ENCODE assay signal across 9 cellular contexts in the genomic region with DNA sequence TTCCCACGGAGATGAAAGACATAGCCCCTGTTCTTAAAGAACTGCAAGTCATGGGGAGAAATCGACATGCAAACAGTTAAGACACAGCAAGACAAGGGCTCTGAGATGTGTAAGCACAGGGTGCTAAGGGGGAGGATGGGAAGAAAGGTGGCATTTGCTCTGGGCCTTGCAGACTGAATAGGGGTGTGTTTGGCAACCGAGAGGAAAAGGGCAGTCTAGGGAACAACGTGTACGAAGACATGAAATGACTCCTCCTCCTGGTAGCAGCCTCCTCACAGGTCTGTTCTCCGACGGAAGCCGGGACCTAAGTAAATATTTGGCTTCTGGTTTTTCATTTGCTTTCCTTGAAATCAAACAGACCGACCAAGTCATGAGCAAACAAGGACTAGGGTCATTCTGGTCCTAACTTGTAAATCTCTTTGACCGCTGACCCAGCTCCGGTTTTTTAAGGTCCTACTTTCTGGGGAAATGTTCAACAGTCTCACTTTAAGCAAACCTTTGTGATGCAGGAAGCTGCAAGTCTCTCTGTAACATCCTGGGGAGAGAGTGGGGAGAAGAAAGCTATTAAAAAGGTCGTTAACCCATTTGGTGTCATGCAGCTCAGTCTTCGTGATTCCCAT. TPM values are rescaled to one million over a fixed set of nuclear protein-coding genes. Genes with fewer than 3 reads are reported as not detected.
DNase-seq lines count a peak whose midpoint lies in the region; ATAC-seq and TF ChIP-seq lines count a peak whose summit lies in the region.
"Had no signal": no experiment of that assay in that cellular context is flagged by ENCODE, and none has a peak within 500 bp of the region (broad histone marks: within the 10 kb centered on the region; RNA-seq: fewer than 3 reads in every experiment).

No MANE protein-coding gene starts in this region.

- H3K4me1 Mint-ChIP-seq in HFFc6 (ENCODE audit: low read depth): peaks cover 55% of the 10 kb centered on the region

- H3K36me3 ChIP-seq in RWPE2 (ENCODE audit: low read depth) (peaks cover 36% of the 10 kb centered on the region), gastrocnemius medialis (peaks cover 3 to 34% of the 10 kb centered on the region in 2 donors)

- in situ Hi-C loops in gastrocnemius medialis (cut with MboI; ENCODE audit: low sequenced_read_pairs in 4 of 4): no loop called here

- no peak overlapping the region for H3K4me3 ChIP-seq in RWPE2 (ENCODE audit: severe bottlenecking)
- H3K4me3 ChIP-seq in epithelial cell of proximal tubule (ENCODE audit: low read depth, low read length): no peak overlapping the region
- H3K4me3 ChIP-seq in gastrocnemius medialis: no peak overlapping the region

- intact Hi-C loops in gastrocnemius medialis (cut with DNase I; ENCODE audit: low total_unique reads): no loop called here

- H3K4me3 Mint-ChIP-seq in HFFc6: no peak overlapping the region

- H3K9me3 ChIP-seq in RWPE2 (ENCODE audit: severe bottlenecking): no peaks in the 10 kb centered on the region
- H3K9me3 ChIP-seq in gastrocnemius medialis: no peaks in the 10 kb centered on the region

- no peaks in the 10 kb centered on the region for H3K9me3 Mint-ChIP-seq in HFFc6

- H3K36me3 Mint-ChIP-seq in HFFc6 (ENCODE audit: low read depth): peaks cover 34% of the 10 kb centered on the region

- peak overlapping the region; percentile 25; the same call in 1 of the 2 replicates for H3K27ac Mint-ChIP-seq in HFFc6

- no peaks in the 10 kb centered on the region for H3K27me3 ChIP-seq in RWPE2 (ENCODE audit: insufficient read depth, poor library complexity, severe bottlenecking)
- H3K27me3 ChIP-seq in gastrocnemius medialis: no peaks in the 10 kb centered on the region

- ATAC-seq in RWPE2 (ENCODE audit: low read depth) (peak; percentile 48), gastrocnemius medialis (peak in 1 of 2 donors; percentile 19)

- peak overlapping the region; percentile 19 for H3K27ac ChIP-seq in RWPE2 (ENCODE audit: poor library complexity, severe bottlenecking)
- H3K27ac ChIP-seq in gastrocnemius medialis: peak overlapping the region; percentile 21 to 46 (median 40)

- H3K4me1 ChIP-seq in RWPE2 (ENCODE audit: insufficient read depth, poor library complexity, severe bottlenecking) (peaks cover 4% of the 10 kb centered on the region), gastrocnemius medialis (peaks cover 0 to 9% of the 10 kb centered on the region in 2 donors)

- TF ChIP-seq POLR2A in gastrocnemius medialis (IDR thresholded peaks at IDR 0.05): no peak

- TF ChIP-seq CTCF in HFFc6 (IDR thresholded peaks at IDR 0.05) (no peak), RWPE2 (IDR thresholded peaks at IDR 0.05; ENCODE audit: poor library complexity, severe bottlenecking) (no peak), epithelial cell of proximal tubule (conservative IDR thresholded peaks at IDR 0.05; ENCODE audit: low read depth, low read length) (peak; percentile 1), gastrocnemius medialis (IDR thresholded peaks at IDR 0.05 in 4 of 5, conservative IDR thresholded peaks at IDR 0.05 in 1 of 5) (no peak)

- DNase-seq in HFFc6 (no peak), RWPE2 (ENCODE audit: low spot score) (no peak), epithelial cell of proximal tubule (ENCODE audit: low read depth) (no peak), gastrocnemius medialis (no peak), SIG-M5 (lab: John Stamatoyannopoulos, UW) (no peak), AML-193 (lab: John Stamatoyannopoulos, UW) (no peak)
- no peak for DNase-seq in stimulated activated CD4-positive, alpha-beta T cell treated with anti-CD3 and anti-CD28 coated beads, Interleukin-2, amount 100 ng/mL, for 24 hours
- DNase-seq: IMR-90, kidney had no signal

- no peaks in the 10 kb centered on the region; the same call in 1 of the 2 replicates for H3K27me3 Mint-ChIP-seq in HFFc6 (ENCODE audit: insufficient read depth)

RNA-seq across cellular contexts. Expression of a gene that starts 19.7 kb away (rescaled TPM):
- 100 to 1,000 TPM; 191 to 264 (median 205) TPM for total RNA-seq in HFFc6 (2021; fragmentation: NEBNext Ultra II Directional; extraction: Animal tissue kit (Norgen Biotek cat#: 25700))
- total RNA-seq in epithelial cell of proximal tubule (875 and 1,529 TPM in 2 replicates), gastrocnemius medialis (100 to 1,000 TPM; 157 to 968 (median 541) TPM)
